In genomic region chr19:8638078-8638619, GRCh38 we compare ENCODE assay signal across 1 cellular context.
TF ChIP-seq lines count a peak whose summit lies in the region.

No MANE protein-coding gene starts in this region.

TF ChIP-seq in HepG2, 621 proteins besides CTCF, POLR2A, EP300 and RAD21 (continued from another document):
- TF ChIP-seq POGK (CRISPR knock-in tag; conservative IDR thresholded peaks at IDR 0.05) (0 out of 2 replicates have a peak, but pooled peaks have one; percentile 9), REXO4 (CRISPR knock-in tag; IDR thresholded peaks at IDR 0.05; ENCODE audit: borderline replicate concordance) (no peak), ZNF17 (CRISPR knock-in tag; IDR thresholded peaks at IDR 0.05) (no peak), MLLT10 (CRISPR knock-in tag; IDR thresholded peaks at IDR 0.05) (no peak), ZNF382 (CRISPR knock-in tag; IDR thresholded peaks at IDR 0.05; ENCODE audit: borderline replicate concordance) (no peak), ZNF547 (CRISPR knock-in tag; IDR thresholded peaks at IDR 0.05) (no peak; the same call in 1 of the 2 replicates), CBX1 (IDR thresholded peaks at IDR 0.05; ENCODE audit: low read depth) (no peak), SMAD3 (CRISPR knock-in tag; IDR thresholded peaks at IDR 0.05) (no peak), JUND (CRISPR knock-in tag; IDR thresholded peaks at IDR 0.05) (no peak), ZNF639 (CRISPR knock-in tag; conservative IDR thresholded peaks at IDR 0.05) (no peak), ZNF350 (CRISPR knock-in tag; IDR thresholded peaks at IDR 0.05; ENCODE audit: borderline replicate concordance, low read depth) (peak; percentile 50; the same call in 1 of the 2 replicates), ZNF234 (CRISPR knock-in tag; conservative IDR thresholded peaks at IDR 0.05) (no peak), NCOA2 (CRISPR knock-in tag; IDR thresholded peaks at IDR 0.05) (peak; percentile 62), TBP (CRISPR knock-in tag; IDR thresholded peaks at IDR 0.05) (no peak), ZNF574 (CRISPR knock-in tag; IDR thresholded peaks at IDR 0.05) (0 out of 2 replicates have a peak, but pooled peaks have one; percentile 23), ZNF614 (CRISPR knock-in tag; IDR thresholded peaks at IDR 0.05; ENCODE audit: borderline replicate concordance) (no peak), NFYB (CRISPR knock-in tag; IDR thresholded peaks at IDR 0.05) (no peak), SP140L (CRISPR knock-in tag; IDR thresholded peaks at IDR 0.05; ENCODE audit: borderline replicate concordance) (no peak), ZMYM2 (CRISPR knock-in tag; IDR thresholded peaks at IDR 0.05) (no peak; the same call in 1 of the 2 replicates), ZNF776 (CRISPR knock-in tag; IDR thresholded peaks at IDR 0.05) (no peak), CEBPB (IDR thresholded peaks at IDR 0.05; ENCODE audit: borderline replicate concordance, low read depth, low read length) (peak; percentile 60; the same call in 1 of the 2 replicates), MIER2 (CRISPR knock-in tag; IDR thresholded peaks at IDR 0.05) (no peak), PBX3 (CRISPR knock-in tag; IDR thresholded peaks at IDR 0.05; ENCODE audit: borderline replicate concordance) (no peak), ZNF670 (CRISPR knock-in tag; IDR thresholded peaks at IDR 0.05; ENCODE audit: borderline replicate concordance) (peak; percentile 60; the same call in 1 of the 2 replicates), HCFC1 (IDR thresholded peaks at IDR 0.05; ENCODE audit: low read depth, low read length) (no peak), CEBPG (CRISPR knock-in tag; IDR thresholded peaks at IDR 0.05) (peak; percentile 79), TBX2 (CRISPR knock-in tag; IDR thresholded peaks at IDR 0.05; ENCODE audit: borderline replicate concordance) (peak; percentile 59; the same call in 1 of the 2 replicates), ZNF83 (CRISPR knock-in tag; IDR thresholded peaks at IDR 0.05; ENCODE audit: borderline replicate concordance) (no peak), ZNF138 (CRISPR knock-in tag; IDR thresholded peaks at IDR 0.05; ENCODE audit: low read depth) (no peak), THYN1 (CRISPR knock-in tag; IDR thresholded peaks at IDR 0.05; ENCODE audit: borderline replicate concordance, low read depth) (no peak), RXRB (CRISPR knock-in tag; IDR thresholded peaks at IDR 0.05; ENCODE audit: borderline replicate concordance) (peak; percentile 48; the same call in 1 of the 2 replicates), SP1 (IDR thresholded peaks at IDR 0.05) (no peak), SP1 (CRISPR knock-in tag; IDR thresholded peaks at IDR 0.05) (no peak), LCORL (IDR thresholded peaks at IDR 0.05) (no peak), LCORL (CRISPR knock-in tag; IDR thresholded peaks at IDR 0.05) (peak; percentile 30; the same call in 1 of the 2 replicates), EEA1 (CRISPR knock-in tag; IDR thresholded peaks at IDR 0.05; ENCODE audit: borderline replicate concordance) (no peak), ZNF710 (CRISPR knock-in tag; IDR thresholded peaks at IDR 0.05; ENCODE audit: borderline replicate concordance) (peak; percentile 99), FOXO1 (CRISPR knock-in tag; IDR thresholded peaks at IDR 0.05) (peak; percentile 16; the same call in 1 of the 2 replicates), ZNF768 (CRISPR knock-in tag; IDR thresholded peaks at IDR 0.05) (peak; percentile 76; the same call in 1 of the 2 replicates), PAWR (CRISPR knock-in tag; IDR thresholded peaks at IDR 0.05; ENCODE audit: borderline replicate concordance) (no peak), XRCC5 (optimal IDR thresholded peaks at IDR 0.05; ENCODE audit: low read length) (no peak), MYPOP (CRISPR knock-in tag; IDR thresholded peaks at IDR 0.05) (no peak), ZNF276 (CRISPR knock-in tag; IDR thresholded peaks at IDR 0.05; ENCODE audit: low read depth) (no peak), PHF5A (CRISPR knock-in tag; IDR thresholded peaks at IDR 0.05; ENCODE audit: low read depth, unreplicated experiment) (no peak), POLR2AphosphoS5 (IDR thresholded peaks at IDR 0.05; ENCODE audit: low read depth, low read length) (no peak)
- TF ChIP-seq, protein P1, sequence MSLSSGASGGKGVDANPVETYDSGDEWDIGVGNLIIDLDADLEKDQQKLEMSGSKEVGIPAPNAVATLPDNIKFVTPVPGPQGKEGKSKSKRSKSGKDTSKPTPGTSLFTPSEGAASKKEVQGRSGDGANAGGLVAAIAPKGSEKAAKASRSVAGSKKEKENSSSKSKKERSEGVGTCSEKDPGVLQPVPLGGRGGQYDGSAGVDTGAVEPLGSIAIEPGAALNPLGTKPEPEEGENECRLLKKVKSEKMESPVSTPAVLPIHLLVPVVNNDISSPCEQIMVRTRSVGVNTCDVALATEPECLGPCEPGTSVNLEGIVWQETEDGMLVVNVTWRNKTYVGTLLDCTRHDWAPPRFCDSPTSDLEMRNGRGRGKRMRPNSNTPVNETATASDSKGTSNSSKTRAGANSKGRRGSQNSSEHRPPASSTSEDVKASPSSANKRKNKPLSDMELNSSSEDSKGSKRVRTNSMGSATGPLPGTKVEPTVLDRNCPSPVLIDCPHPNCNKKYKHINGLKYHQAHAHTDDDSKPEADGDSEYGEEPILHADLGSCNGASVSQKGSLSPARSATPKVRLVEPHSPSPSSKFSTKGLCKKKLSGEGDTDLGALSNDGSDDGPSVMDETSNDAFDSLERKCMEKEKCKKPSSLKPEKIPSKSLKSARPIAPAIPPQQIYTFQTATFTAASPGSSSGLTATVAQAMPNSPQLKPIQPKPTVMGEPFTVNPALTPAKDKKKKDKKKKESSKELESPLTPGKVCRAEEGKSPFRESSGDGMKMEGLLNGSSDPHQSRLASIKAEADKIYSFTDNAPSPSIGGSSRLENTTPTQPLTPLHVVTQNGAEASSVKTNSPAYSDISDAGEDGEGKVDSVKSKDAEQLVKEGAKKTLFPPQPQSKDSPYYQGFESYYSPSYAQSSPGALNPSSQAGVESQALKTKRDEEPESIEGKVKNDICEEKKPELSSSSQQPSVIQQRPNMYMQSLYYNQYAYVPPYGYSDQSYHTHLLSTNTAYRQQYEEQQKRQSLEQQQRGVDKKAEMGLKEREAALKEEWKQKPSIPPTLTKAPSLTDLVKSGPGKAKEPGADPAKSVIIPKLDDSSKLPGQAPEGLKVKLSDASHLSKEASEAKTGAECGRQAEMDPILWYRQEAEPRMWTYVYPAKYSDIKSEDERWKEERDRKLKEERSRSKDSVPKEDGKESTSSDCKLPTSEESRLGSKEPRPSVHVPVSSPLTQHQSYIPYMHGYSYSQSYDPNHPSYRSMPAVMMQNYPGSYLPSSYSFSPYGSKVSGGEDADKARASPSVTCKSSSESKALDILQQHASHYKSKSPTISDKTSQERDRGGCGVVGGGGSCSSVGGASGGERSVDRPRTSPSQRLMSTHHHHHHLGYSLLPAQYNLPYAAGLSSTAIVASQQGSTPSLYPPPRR (CRISPR knock-in tag; IDR thresholded peaks at IDR 0.05; ENCODE audit: borderline replicate concordance) = peak; percentile 27; the same call in 1 of the 2 replicates
- TF ChIP-seq, protein P2, sequence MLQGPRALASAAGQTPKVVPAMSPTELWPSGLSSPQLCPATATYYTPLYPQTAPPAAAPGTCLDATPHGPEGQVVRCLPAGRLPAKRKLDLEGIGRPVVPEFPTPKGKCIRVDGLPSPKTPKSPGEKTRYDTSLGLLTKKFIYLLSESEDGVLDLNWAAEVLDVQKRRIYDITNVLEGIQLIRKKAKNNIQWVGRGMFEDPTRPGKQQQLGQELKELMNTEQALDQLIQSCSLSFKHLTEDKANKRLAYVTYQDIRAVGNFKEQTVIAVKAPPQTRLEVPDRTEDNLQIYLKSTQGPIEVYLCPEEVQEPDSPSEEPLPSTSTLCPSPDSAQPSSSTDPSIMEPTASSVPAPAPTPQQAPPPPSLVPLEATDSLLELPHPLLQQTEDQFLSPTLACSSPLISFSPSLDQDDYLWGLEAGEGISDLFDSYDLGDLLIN (CRISPR knock-in tag; IDR thresholded peaks at IDR 0.05; ENCODE audit: borderline replicate concordance) = no peak
